In the genomic region with DNA sequence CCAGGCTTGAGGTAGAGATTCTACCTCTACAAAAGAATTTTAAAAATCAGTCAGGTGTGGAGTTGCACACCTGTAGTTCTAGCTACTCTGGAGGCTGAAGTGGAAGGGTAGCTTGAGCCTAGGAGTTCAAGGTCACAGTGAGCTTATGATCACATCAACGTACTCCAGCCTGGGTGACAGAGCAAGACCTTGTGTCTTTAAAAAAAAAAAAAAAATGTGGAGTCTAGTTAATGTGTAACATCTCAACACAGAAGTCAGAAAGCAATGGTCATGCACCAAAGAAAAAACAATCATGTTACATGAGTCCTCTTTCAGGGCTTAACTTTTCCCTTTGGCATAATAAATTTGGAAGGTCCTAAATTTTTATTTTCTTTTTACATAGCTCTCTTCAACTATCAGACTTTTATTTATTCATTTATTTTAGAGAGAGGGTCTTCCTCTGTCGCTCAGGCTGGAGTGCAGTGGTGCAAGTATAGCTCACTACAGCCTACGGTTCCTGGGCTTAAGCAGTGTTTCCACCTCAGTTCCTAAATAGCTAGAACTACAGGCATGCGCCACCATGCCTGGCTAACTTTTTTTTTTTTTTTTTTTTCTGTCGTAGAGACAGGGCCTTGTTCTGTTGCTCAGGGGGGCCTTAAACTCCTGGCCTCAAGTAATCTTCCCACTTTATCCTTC, we compare ENCODE assay signal across 16 cellular contexts. TPM values are rescaled to one million over a fixed set of nuclear protein-coding genes. Genes with fewer than 3 reads are reported as not detected.
DNase-seq lines count a peak whose midpoint lies in the region; ATAC-seq, FAIRE-seq and TF ChIP-seq lines count a peak whose summit lies in the region.
"Had no signal": no experiment of that assay in that cellular context is flagged by ENCODE, and none has a peak within 500 bp of the region (broad histone marks: within the 10 kb centered on the region; RNA-seq: fewer than 3 reads in every experiment).

No MANE protein-coding gene starts in this region.

- H3K27me3 ChIP-seq in body of pancreas (no peaks in the 10 kb centered on the region), prostate gland (replicated peaks; ENCODE audit: insufficient read depth) (no peaks in the 10 kb centered on the region)

- H3K9me3 ChIP-seq in body of pancreas: no peaks in the 10 kb centered on the region
- H3K9me3 ChIP-seq in prostate gland: no peaks in the 10 kb centered on the region

- TF ChIP-seq POLR2A in body of pancreas (IDR thresholded peaks at IDR 0.05) (no peak), prostate gland (IDR thresholded peaks at IDR 0.05) (no peak)

- H3K4me1 Mint-ChIP-seq in progenitor cell of endocrine pancreas (ENCODE audit: low read depth): peaks cover 6% of the 10 kb centered on the region

- WGBS in body of pancreas, 2 donors: 18 to 36% methylated on average over 5 of the region's 5 CpGs
- WGBS in prostate gland: 82% methylated on average over 5 of the region's 5 CpGs

- peaks cover 12% of the 10 kb centered on the region for H3K9me3 Mint-ChIP-seq in progenitor cell of endocrine pancreas (ENCODE audit: low read depth)

- intact Hi-C loops in body of pancreas (cut with DNase I) (no loop called here), left colon (cut with DNase I, micrococcal nuclease) (no loop called here), prostate gland (cut with DNase I) (no loop called here)

- H3K36me3 Mint-ChIP-seq in progenitor cell of endocrine pancreas (ENCODE audit: insufficient read depth): peaks cover 34% of the 10 kb centered on the region

- FAIRE-seq in GM18507 (lab: Jason Lieb, UNC): peak; percentile 51
- FAIRE-seq: RCC 7860 had no signal

- no peaks in the 10 kb centered on the region for H3K27me3 Mint-ChIP-seq in progenitor cell of endocrine pancreas

- H3K27ac ChIP-seq in body of pancreas (peak overlapping the region in 3 of 4 donors; percentile 47 to 78 (median 63)), prostate gland (no peak overlapping the region)

- no peak overlapping the region for H3K4me3 Mint-ChIP-seq in progenitor cell of endocrine pancreas (ENCODE audit: low read depth)

- peak overlapping the region; percentile 94 for H3K27ac Mint-ChIP-seq in progenitor cell of endocrine pancreas

- H3K4me1 ChIP-seq in body of pancreas: peaks cover 31% of the 10 kb centered on the region
- no peaks in the 10 kb centered on the region for H3K4me1 ChIP-seq in prostate gland (replicated peaks)
- H3K4me1 ChIP-seq: HAP-1 had no signal

- ATAC-seq in body of pancreas (peak; percentile 83), left colon (peak; percentile 86)

- H3K36me3 ChIP-seq in body of pancreas (replicated peaks in 1 of 2; ENCODE audit: insufficient read depth in 1 of 2, low read depth in 2 of 2): peaks cover 0 to 2% of the 10 kb centered on the region in 2 donors
- no peaks in the 10 kb centered on the region for H3K36me3 ChIP-seq in prostate gland

- TF ChIP-seq CTCF in body of pancreas (IDR thresholded peaks at IDR 0.05): no peak
- no peak for TF ChIP-seq CTCF in progenitor cell of endocrine pancreas (IDR thresholded peaks at IDR 0.05; ENCODE audit: unreplicated experiment)
- TF ChIP-seq CTCF in prostate gland (IDR thresholded peaks at IDR 0.05): no peak

- DNase-seq in GM18507 (ENCODE audit: extremely low spot score, insufficient read length, low read depth): no peak
- DNase-seq in body of pancreas: peak in 1 of 4 donors; percentile 48
- no peak for DNase-seq in left colon
- no peak for DNase-seq in progenitor cell of endocrine pancreas (ENCODE audit: low spot score, unreplicated experiment)
- no peak for DNase-seq in DMS 273 treated with DMSO at 0.1 percent for 48 hours (lab: John Stamatoyannopoulos, UW)
- no peak for DNase-seq in stimulated activated CD4-positive, alpha-beta T cell treated with anti-CD3 and anti-CD28 coated beads, Interleukin-4, amount 100 ng/mL, for 24 hours
- no peak for DNase-seq in activated effector memory CD4-positive, alpha-beta T cell treated with Interleukin-2 at 50 U/mL for 16 hours
- no peak for DNase-seq in prostate gland (ENCODE audit: low spot score)
- DNase-seq: AML-193, Karpas-422, MM.1S, NCI-H1105, NCI-H1694 treated with DMSO at 0.1 percent for 48 hours, SHP77 treated with DMSO at 0.1 percent for 48 hours had no signal

- no peak overlapping the region for H3K4me3 ChIP-seq in body of pancreas
- no peak overlapping the region for H3K4me3 ChIP-seq in prostate gland
- H3K4me3 ChIP-seq: HAP-1 had no signal

RNA-seq across cellular contexts. Expression of a gene that starts 22.3 kb away (rescaled TPM):
- total RNA-seq in body of pancreas (1 to 10 TPM; 4.9 to 8.6 TPM), left colon (10 to 100 TPM in 1 of 2 donors, 1 to 10 TPM in 1; 9.3 to 10.6 TPM), progenitor cell of endocrine pancreas (11.5 and 12.1 TPM in 2 replicates), prostate gland (10 to 100 TPM in 1 of 2 donors, 1 to 10 TPM in 1; 9.0 to 17.6 TPM)

RNA-seq across cellular contexts. Expression of a gene that starts 22.5 kb away (rescaled TPM):
- total RNA-seq in body of pancreas (10 to 100 TPM in 1 of 2 donors, 1 to 10 TPM in 1; 6.9 to 13.0 TPM), left colon (10 to 100 TPM in 1 of 2 donors, 1 to 10 TPM in 1; 6.8 to 13.5 TPM), progenitor cell of endocrine pancreas (8.8 and 10.5 TPM in 2 replicates), prostate gland (10 to 100 TPM; 43.9 to 96.5 TPM)

RNA-seq across cellular contexts. Expression of a gene that starts 29.4 kb away (rescaled TPM):
- total RNA-seq in body of pancreas (10 to 100 TPM; 22.7 to 30.1 TPM), left colon (10 to 100 TPM; 29.7 to 30.7 TPM), progenitor cell of endocrine pancreas (34.3 and 35.2 TPM in 2 replicates), prostate gland (10 to 100 TPM; 28.5 to 29.5 TPM)

Comparison
In these comparisons a context has a peak if more than half of its experiments do, and no peak if none do; other contexts are left out.
1. H3K27ac ChIP-seq: peak in body of pancreas (3 of 4); none in prostate gland (0 of 2).